Comparison of ENCODE assay signal across 8 cellular contexts in the genomic region with DNA sequence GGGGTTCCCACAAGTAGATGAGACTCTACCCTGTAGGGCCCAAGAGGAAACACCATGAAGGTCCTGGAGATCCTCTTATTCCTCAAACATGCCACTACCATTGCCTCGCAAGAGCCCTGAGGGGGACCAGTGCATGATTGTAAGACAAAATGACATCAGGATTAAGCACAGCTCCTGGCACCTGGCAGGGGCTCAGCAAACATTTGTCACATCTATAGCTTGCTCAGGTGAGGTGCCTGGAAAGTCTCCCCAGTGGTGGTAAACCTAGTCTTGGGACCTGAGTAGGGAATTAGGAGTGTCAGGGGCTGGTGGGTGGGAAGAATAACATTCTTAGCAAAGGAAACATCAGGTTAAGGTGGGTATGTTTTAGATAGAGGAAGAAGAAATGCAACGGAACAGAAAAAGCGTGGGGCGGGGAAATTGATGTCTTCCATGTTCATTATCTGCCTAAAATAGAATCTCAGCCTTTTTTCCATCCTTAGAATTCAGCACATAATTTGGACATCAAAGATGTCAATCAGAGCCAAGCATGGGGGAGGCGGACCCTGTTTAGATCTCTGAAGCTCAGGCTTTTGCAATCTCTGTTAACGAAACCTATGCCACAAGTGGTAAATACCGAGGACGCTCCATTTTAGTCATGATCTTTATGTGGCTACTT. TPM values are rescaled to one million over a fixed set of nuclear protein-coding genes. Genes with fewer than 3 reads are reported as not detected.
DNase-seq lines count a peak whose midpoint lies in the region; ATAC-seq and TF ChIP-seq lines count a peak whose summit lies in the region.

No MANE protein-coding gene starts in this region.

- peaks cover 6 to 8% of the 10 kb centered on the region in 2 donors for H3K4me1 ChIP-seq in thyroid gland

- peak overlapping the region; percentile 81 for H3K27ac Mint-ChIP-seq in activated naive CD8-positive, alpha-beta T cell treated with anti-CD3 and anti-CD28 coated beads, Interleukin-2, amount 50 U/mL, for 24 hours

- H3K27me3 ChIP-seq in HL-60 (ENCODE audit: insufficient read depth, poor library complexity, severe bottlenecking) (no peaks in the 10 kb centered on the region), thyroid gland (no peaks in the 10 kb centered on the region)

- H3K9me3 ChIP-seq in thyroid gland = no peaks in the 10 kb centered on the region

- peaks cover 11% of the 10 kb centered on the region for H3K27me3 Mint-ChIP-seq in activated naive CD8-positive, alpha-beta T cell treated with anti-CD3 and anti-CD28 coated beads, Interleukin-2, amount 50 U/mL, for 24 hours

- intact Hi-C loops in thyroid gland (cut with DNase I) = loop anchor here (5.0 to 10.0 kb wide), 2 partner anchors 130 to 203 kb away; partner anchors contain the start of gene MAPK1

- no peaks in the 10 kb centered on the region for H3K36me3 Mint-ChIP-seq in activated naive CD8-positive, alpha-beta T cell treated with anti-CD3 and anti-CD28 coated beads, Interleukin-2, amount 50 U/mL, for 24 hours (ENCODE audit: low read depth)

- H3K4me3 ChIP-seq in AG10803 (ENCODE audit: low read length) (peak overlapping the region; percentile 51), HL-60 (replicated peaks; ENCODE audit: insufficient read depth, low read length) (peak overlapping the region; percentile 63), thyroid gland (replicated peaks in 1 of 3) (peak overlapping the region; percentile 12 to 55 (median 28))

- H3K27ac ChIP-seq in HL-60 (replicated peaks) = peak overlapping the region; percentile 46
- H3K27ac ChIP-seq in thyroid gland = peak overlapping the region in 1 of 3 donors; percentile 52

- TF ChIP-seq POLR2A in thyroid gland (IDR thresholded peaks at IDR 0.05) = no peak

- no peak for TF ChIP-seq CTCF in AG10803 (conservative IDR thresholded peaks at IDR 0.05; ENCODE audit: low read length)
- no peak for TF ChIP-seq CTCF in HL-60 (IDR thresholded peaks at IDR 0.05; ENCODE audit: insufficient read depth, low read length)
- no peak for TF ChIP-seq CTCF in thyroid gland (IDR thresholded peaks at IDR 0.05)

- DNase-seq in AG10803 (ENCODE audit: low read depth) (no peak), HL-60 (ENCODE audit: low read depth in 1 of 2, low spot score in 1 of 2) (peak in 1 of 2 experiments; percentile 37), left kidney (ENCODE audit: low read depth, low spot score) (peak; percentile 56), thyroid gland (no peak), 8988T (no peak)
- DNase-seq in activated naive CD8-positive, alpha-beta T cell treated with anti-CD3 and anti-CD28 coated beads, Interleukin-2, amount 50 U/mL, for 24 hours = no peak

- no peak for ATAC-seq in activated naive CD8-positive, alpha-beta T cell treated with anti-CD3 and anti-CD28 coated beads, Interleukin-2, amount 50 U/mL, for 24 hours
- ATAC-seq in GM18517 (IDR thresholded peaks at IDR 0.05; ENCODE audit: unreplicated experiment) = no peak
- no peak for ATAC-seq in GM19328 (IDR thresholded peaks at IDR 0.05; ENCODE audit: unreplicated experiment)

- H3K36me3 ChIP-seq in thyroid gland = no peaks in the 10 kb centered on the region

- H3K4me3 Mint-ChIP-seq in activated naive CD8-positive, alpha-beta T cell treated with anti-CD3 and anti-CD28 coated beads, Interleukin-2, amount 50 U/mL, for 24 hours = peak overlapping the region; percentile 83

- no peaks in the 10 kb centered on the region for H3K9me3 Mint-ChIP-seq in activated naive CD8-positive, alpha-beta T cell treated with anti-CD3 and anti-CD28 coated beads, Interleukin-2, amount 50 U/mL, for 24 hours

- peaks cover 26% of the 10 kb centered on the region for H3K4me1 Mint-ChIP-seq in activated naive CD8-positive, alpha-beta T cell treated with anti-CD3 and anti-CD28 coated beads, Interleukin-2, amount 50 U/mL, for 24 hours

- 20% methylated on average over 8 of the region's 8 CpGs for WGBS in thyroid gland, 2 donors

RNA-seq across cellular contexts. Expression of gene YPEL1, which starts 0.9 kb away (rescaled TPM):
- total RNA-seq in thyroid gland = 1 to 10 TPM; 4.1 to 6.7 (median 5.4) TPM
